In the genomic region with DNA sequence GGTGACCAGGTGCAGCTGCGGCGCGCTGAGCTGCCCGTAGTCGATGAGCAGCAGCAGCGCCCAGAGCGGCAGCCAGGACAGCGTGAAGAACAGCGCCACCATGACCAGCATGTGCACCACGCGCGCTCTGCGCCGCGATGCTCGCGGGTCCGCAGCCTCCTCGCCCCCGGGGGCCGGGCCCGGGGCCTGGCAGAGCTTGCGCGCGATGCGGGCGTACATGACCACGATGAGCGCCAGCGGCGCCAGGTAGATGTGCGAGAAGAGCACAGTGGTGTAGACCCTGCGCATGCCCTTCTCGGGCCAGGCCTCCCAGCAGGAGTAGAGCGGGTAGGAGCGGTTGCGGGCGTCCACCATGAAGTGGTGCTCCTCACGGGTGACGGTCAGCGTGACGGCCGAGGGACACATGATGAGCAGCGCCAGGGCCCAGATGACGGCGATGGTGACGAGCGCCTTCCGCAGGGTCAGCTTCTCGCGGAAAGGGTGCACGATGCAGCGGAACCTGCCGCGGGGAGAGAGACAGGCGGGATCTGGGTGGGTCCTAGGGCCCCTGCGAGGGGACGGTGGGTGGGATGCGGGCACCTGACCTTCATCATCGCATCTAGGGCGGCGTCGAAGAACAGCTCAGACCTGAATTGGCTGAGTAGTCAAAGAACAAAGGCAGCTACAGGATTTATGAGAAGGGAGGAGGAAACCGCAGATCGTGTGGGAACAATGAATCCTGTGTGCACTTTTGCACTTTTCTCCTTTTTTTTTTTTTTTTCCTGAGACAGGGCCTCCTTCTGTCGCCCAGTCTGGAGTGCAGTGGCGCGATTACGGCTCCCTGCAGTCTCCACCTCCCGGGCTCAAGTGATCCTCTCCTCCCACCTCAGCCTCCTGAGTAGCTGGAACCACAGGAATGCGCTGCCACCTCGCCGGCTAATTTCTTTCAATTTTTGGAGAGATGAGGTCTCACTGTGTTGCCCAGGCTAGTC, we compare ENCODE assay signal across 9 cellular contexts. TPM values are rescaled to one million over a fixed set of nuclear protein-coding genes. Genes with fewer than 3 reads are reported as not detected.
DNase-seq lines count a peak whose midpoint lies in the region; ATAC-seq, FAIRE-seq and TF ChIP-seq lines count a peak whose summit lies in the region.
"Had no signal": no experiment of that assay in that cellular context is flagged by ENCODE, and none has a peak within 500 bp of the region (broad histone marks: within the 10 kb centered on the region; RNA-seq: fewer than 3 reads in every experiment).

No MANE protein-coding gene starts in this region.

- no peak overlapping the region for H3K14ac ChIP-seq in H9 (ENCODE audit: insufficient read depth, low read length)

- H2BK15ac ChIP-seq in H9 (ENCODE audit: low read depth, low read length): no peak overlapping the region

- H3K27me3 Mint-ChIP-seq in H9 (ENCODE audit: low read depth): peaks cover 2% of the 10 kb centered on the region
- peaks cover 53% of the 10 kb centered on the region for H3K27me3 Mint-ChIP-seq in activated CD8-positive, alpha-beta T cell treated with anti-CD3 and anti-CD28 coated beads, Interleukin-2, amount 10 ng/mL, durations not matched to agents 7 days and 5 days (ENCODE audit: low read depth)

- peaks cover 6 to 9% of the 10 kb centered on the region in 2 experiments for H3K4me1 Mint-ChIP-seq in H9
- peaks cover 10% of the 10 kb centered on the region for H3K4me1 Mint-ChIP-seq in activated CD8-positive, alpha-beta T cell treated with anti-CD3 and anti-CD28 coated beads, Interleukin-2, amount 10 ng/mL, durations not matched to agents 7 days and 5 days (ENCODE audit: low read depth)

- DNase-seq in H9 (peak; percentile 35), fibroblast of the aortic adventitia (ENCODE audit: low read depth) (peak; percentile 43), small intestine (peak; percentile 27), NCI-H2196 treated with DMSO at 0.1 percent for 48 hours (lab: John Stamatoyannopoulos, UW; ENCODE audit: unreplicated experiment) (no peak), NCI-H524 treated with DMSO at 0.1 percent for 48 hours (lab: John Stamatoyannopoulos, UW) (no peak)
- no peak for DNase-seq in activated CD8-positive, alpha-beta T cell treated with anti-CD3 and anti-CD28 coated beads, Interleukin-2, amount 10 ng/mL, durations not matched to agents 7 days and 5 days

- no peak overlapping the region for H3K23ac ChIP-seq in H9 (ENCODE audit: insufficient read length, low read depth, low read length)

- no CpG with 5 or more reads among the region's 73 CpGs for WGBS in H9 (ENCODE audit: extremely low coverage, insufficient read length, low lambda C conversion rate)
- WGBS in small intestine, 3 donors: 15 to 22% (median 17%) methylated on average over 73 of the region's 73 CpGs

- H3K18ac ChIP-seq in H9 (ENCODE audit: insufficient read length, low read depth, low read length): no peak overlapping the region

- TF ChIP-seq CTCF in H9 (conservative IDR thresholded peaks at IDR 0.05) (no peak), fibroblast of the aortic adventitia (IDR thresholded peaks at IDR 0.05; ENCODE audit: insufficient read depth, low read length) (no peak)

- no peak overlapping the region; a peak in 1 of 7 replicates for H3K27ac Mint-ChIP-seq in H9
- H3K27ac Mint-ChIP-seq in activated CD8-positive, alpha-beta T cell treated with anti-CD3 and anti-CD28 coated beads, Interleukin-2, amount 10 ng/mL, durations not matched to agents 7 days and 5 days: no peak overlapping the region

- no peaks in the 10 kb centered on the region for H3K9me3 ChIP-seq in H9 (ENCODE audit: control insufficient read depth, low read depth, low read length)
- no peaks in the 10 kb centered on the region for H3K9me3 ChIP-seq in small intestine (ENCODE audit: control insufficient read depth, low read depth)

- no peaks in the 10 kb centered on the region for H3K9me3 Mint-ChIP-seq in H9
- no peaks in the 10 kb centered on the region for H3K9me3 Mint-ChIP-seq in activated CD8-positive, alpha-beta T cell treated with anti-CD3 and anti-CD28 coated beads, Interleukin-2, amount 10 ng/mL, durations not matched to agents 7 days and 5 days (ENCODE audit: insufficient read depth)

- no peak overlapping the region for H2AK5ac ChIP-seq in H9 (ENCODE audit: insufficient read length, low read length)

- no peak overlapping the region for H3K9ac ChIP-seq in H9 (ENCODE audit: extremely low read depth, insufficient read length, low read length)

- H4K5ac ChIP-seq in H9 (ENCODE audit: insufficient read length, low read depth, low read length): no peak overlapping the region

- H2BK120ac ChIP-seq in H9 (ENCODE audit: low read depth, low read length, poor library complexity, severe bottlenecking): no peak overlapping the region

- no peaks in the 10 kb centered on the region for H3K36me3 ChIP-seq in small intestine (ENCODE audit: control insufficient read depth in 2 of 2, insufficient read depth in 2 of 2, low read length in 2 of 2)

- no peak overlapping the region for H4K91ac ChIP-seq in H9 (ENCODE audit: insufficient read length, low read depth, low read length)

- H2AFZ ChIP-seq in H9 (ENCODE audit: low read length): no peak overlapping the region

- no peaks in the 10 kb centered on the region for H3K79me2 ChIP-seq in H9 (ENCODE audit: insufficient read depth, low read length)

- H3K36me3 Mint-ChIP-seq in H9 (ENCODE audit: insufficient read depth in 1 of 3, low read depth in 3 of 3): no peaks in the 10 kb centered on the region
- H3K36me3 Mint-ChIP-seq in activated CD8-positive, alpha-beta T cell treated with anti-CD3 and anti-CD28 coated beads, Interleukin-2, amount 10 ng/mL, durations not matched to agents 7 days and 5 days (ENCODE audit: low read depth): no peaks in the 10 kb centered on the region

- CTCF ChIA-PET in activated CD8-positive, alpha-beta T cell treated with anti-CD3 and anti-CD28 coated beads, Interleukin-2, amount 10 ng/mL, durations not matched to agents 7 days and 5 days (lab: Charles Lee): interaction anchor here (0.9 to 2.0 kb wide), 5 partner anchors 17 to 36 kb away, joined by 3 to 8 read pairs (median 3); no protein-coding TSS in a partner anchor

- H2BK20ac ChIP-seq in H9 (ENCODE audit: low read depth, low read length, poor library complexity, severe bottlenecking): no peak overlapping the region

- H3K4ac ChIP-seq in H9 (ENCODE audit: low read depth, low read length): no peak overlapping the region

- H3K56ac ChIP-seq in H9 (ENCODE audit: insufficient read length, low read depth, low read length): no peak overlapping the region

- H3K4me3 ChIP-seq in fibroblast of the aortic adventitia (ENCODE audit: low read depth, low read length) (no peak overlapping the region), small intestine (ENCODE audit: low read depth in 1 of 2, low read length in 2 of 2) (peak overlapping the region in 1 of 2 donors; percentile 1)

- ATAC-seq in activated CD8-positive, alpha-beta T cell treated with anti-CD3 and anti-CD28 coated beads, Interleukin-2, amount 10 ng/mL, durations not matched to agents 7 days and 5 days: peak; percentile 73
- ATAC-seq in HG03139 (IDR thresholded peaks at IDR 0.05; ENCODE audit: unreplicated experiment): no peak
- no peak for ATAC-seq in GM19463 (IDR thresholded peaks at IDR 0.05; ENCODE audit: unreplicated experiment)

- H3K4me2 ChIP-seq in H9 (ENCODE audit: insufficient read depth, insufficient read length, low read length): no peak overlapping the region

- H4K8ac ChIP-seq in H9 (replicated peaks; ENCODE audit: insufficient read length, low read depth, low read length): no peak overlapping the region

- H3K4me3 Mint-ChIP-seq in H9: no peak overlapping the region; a peak in 1 of 5 replicates
- peak overlapping the region; percentile 44 for H3K4me3 Mint-ChIP-seq in activated CD8-positive, alpha-beta T cell treated with anti-CD3 and anti-CD28 coated beads, Interleukin-2, amount 10 ng/mL, durations not matched to agents 7 days and 5 days

- no peak overlapping the region for H2BK5ac ChIP-seq in H9 (ENCODE audit: insufficient read length, low read length)

- no peak overlapping the region for H2BK12ac ChIP-seq in H9 (ENCODE audit: insufficient read length, low read depth, low read length)

- H3K27ac ChIP-seq in H9 (ENCODE audit: insufficient read length, low read depth, low read length) (no peak overlapping the region), small intestine (ENCODE audit: low read depth in 1 of 2, low read length in 1 of 2) (no peak overlapping the region)

- no peak overlapping the region for H3T11ph ChIP-seq in H9 (ENCODE audit: low read length)

- H3K23me2 ChIP-seq in H9 (ENCODE audit: insufficient read length, low read depth, low read length, poor library complexity, severe bottlenecking): no peaks in the 10 kb centered on the region

- FAIRE-seq in small intestine (lab: Jason Lieb, UNC): no peak
- FAIRE-seq: islet of Langerhans had no signal

- no peaks in the 10 kb centered on the region for H3K79me1 ChIP-seq in H9 (ENCODE audit: insufficient read depth, low read depth, low read length, poor library complexity, severe bottlenecking)

- H3K27me3 ChIP-seq in H9 (ENCODE audit: insufficient read depth, low read length) (no peaks in the 10 kb centered on the region), small intestine (ENCODE audit: control insufficient read depth in 2 of 2, insufficient read depth in 2 of 2, low read length in 2 of 2) (peaks cover 0 to 10% of the 10 kb centered on the region in 2 donors)

- POLR2A ChIA-PET in activated CD8-positive, alpha-beta T cell treated with anti-CD3 and anti-CD28 coated beads, Interleukin-2, amount 10 ng/mL, durations not matched to agents 7 days and 5 days (lab: Charles Lee): no interaction called here

- no peaks in the 10 kb centered on the region for H4K20me1 ChIP-seq in H9 (ENCODE audit: control insufficient read depth, insufficient read depth, insufficient read length)

- H3K4me1 ChIP-seq in H9 (ENCODE audit: insufficient read depth, low read length): no peaks in the 10 kb centered on the region
- H3K4me1 ChIP-seq in small intestine (ENCODE audit: control insufficient read depth in 2 of 2, insufficient read depth in 1 of 2, low read depth in 1 of 2, low read length in 1 of 2): peaks cover 0 to 3% of the 10 kb centered on the region in 2 donors

RNA-seq across cellular contexts. Expression of a gene that starts 22.4 kb away (rescaled TPM):
- 115 and 117 TPM in 2 replicates for total RNA-seq in H9 (2021)
- 100 to 1,000 TPM; 175 TPM for total RNA-seq in activated CD8-positive, alpha-beta T cell treated with anti-CD3 and anti-CD28 coated beads, Interleukin-2, amount 10 ng/mL, durations not matched to agents 7 days and 5 days
- total RNA-seq in fibroblast of the aortic adventitia (ENCODE audit: low replicate concordance): 197 and 394 TPM in 2 replicates
- 100 to 1,000 TPM; 167 to 383 (median 240) TPM for polyA plus RNA-seq in small intestine

RNA-seq across cellular contexts. Expression of a gene that starts 28.2 kb away (rescaled TPM):
- total RNA-seq in H9 (2021): not detected in 2 replicates
- total RNA-seq in activated CD8-positive, alpha-beta T cell treated with anti-CD3 and anti-CD28 coated beads, Interleukin-2, amount 10 ng/mL, durations not matched to agents 7 days and 5 days: not detected
- total RNA-seq in fibroblast of the aortic adventitia (ENCODE audit: low replicate concordance): not detected in 2 replicates
- polyA plus RNA-seq in small intestine: under 1 TPM in 1 of 3 donors, not detected in 2; 0.06 TPM

Comparison
In these comparisons a context has a peak if more than half of its experiments do, and no peak if none do; other contexts are left out.
1. DNase-seq: peak in H9 (single experiment), fibroblast of the aortic adventitia (single experiment) and small intestine (single experiment); none in activated CD8-positive, alpha-beta T cell treated with anti-CD3 and anti-CD28 coated beads, Interleukin-2, amount 10 ng/mL, durations not matched to agents 7 days and 5 days (single experiment), NCI-H2196 treated with DMSO at 0.1 percent for 48 hours (single experiment) and NCI-H524 treated with DMSO at 0.1 percent for 48 hours (single experiment).